ENCODE assay signal across 19 cellular contexts in the genomic region with DNA sequence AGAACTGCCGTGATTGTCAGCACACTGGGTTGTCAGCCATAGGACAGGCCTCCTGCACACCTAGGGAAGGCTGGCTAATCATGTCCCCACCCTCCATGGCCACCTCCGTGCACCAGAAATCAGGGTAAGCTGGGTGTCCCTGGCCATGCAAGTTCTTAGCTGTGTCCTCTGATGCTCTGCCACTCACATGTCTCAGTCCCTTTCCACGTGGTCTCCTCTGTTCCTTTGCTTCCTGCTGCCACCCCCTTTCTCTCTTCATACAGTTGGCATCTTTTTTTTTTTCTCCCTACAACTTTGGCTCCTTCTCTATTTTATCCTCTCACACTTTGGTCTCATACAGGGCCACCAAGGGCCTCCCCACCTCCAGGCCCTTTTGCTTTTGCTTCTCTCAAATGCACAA.
A peak's percentile ranks its signal among the peaks of the same experiment; 100 is the strongest.
DNase-seq lines count a peak whose midpoint lies in the region; ATAC-seq and TF ChIP-seq lines count a peak whose summit lies in the region.
"Had no signal": no experiment of that assay in that cellular context is flagged by ENCODE, and none has a peak within 500 bp of the region (broad histone marks: within the 10 kb centered on the region; RNA-seq: fewer than 3 reads in every experiment).

No MANE protein-coding gene starts in this region.

- H4K20me1 ChIP-seq in OCI-LY1 (ENCODE audit: insufficient read depth, low read length) = no peaks in the 10 kb centered on the region
- H4K20me1 ChIP-seq: BLaER1 had no signal

- H3K27me3 Mint-ChIP-seq in activated CD4-positive, alpha-beta T cell treated with anti-CD3 and anti-CD28 coated beads, Interleukin-2, amount 10 ng/mL, durations not matched to agents 24 days and 14 days = peaks cover 5% of the 10 kb centered on the region
- no peaks in the 10 kb centered on the region for H3K27me3 Mint-ChIP-seq in HFFc6 (ENCODE audit: insufficient read depth)
- H3K27me3 Mint-ChIP-seq: B cell had no signal

- no peak overlapping the region for H3K27ac Mint-ChIP-seq in activated CD4-positive, alpha-beta T cell treated with anti-CD3 and anti-CD28 coated beads, Interleukin-2, amount 10 ng/mL, durations not matched to agents 24 days and 14 days
- H3K27ac Mint-ChIP-seq in HFFc6 = peak overlapping the region; percentile 67
- no peak overlapping the region for H3K27ac Mint-ChIP-seq in stimulated activated effector memory CD8-positive, alpha-beta T cell treated with anti-CD3 and anti-CD28 coated beads, Interleukin-12 subunit alpha, Interleukin-12 subunit beta, amount 100 ng/mL, for 72 hours
- H3K27ac Mint-ChIP-seq: B cell; CD4-positive, CD25-positive, alpha-beta regulatory T cell; CD8-positive, alpha-beta T cell had no signal

- H3K27me3 ChIP-seq in OCI-LY1 (ENCODE audit: insufficient read depth, low read length) (no peaks in the 10 kb centered on the region), breast epithelium (no peaks in the 10 kb centered on the region)
- H3K27me3 ChIP-seq: BLaER1 had no signal

- no peak overlapping the region for H3K9ac ChIP-seq in OCI-LY1 (ENCODE audit: low read length)
- H3K9ac ChIP-seq: BLaER1 had no signal

- H3K4me1 ChIP-seq in OCI-LY1 (ENCODE audit: insufficient read depth, low read length, severe bottlenecking) = peaks cover 33% of the 10 kb centered on the region
- no peaks in the 10 kb centered on the region for H3K4me1 ChIP-seq in breast epithelium
- H3K4me1 ChIP-seq: Caco-2 had no signal

- H3K27ac ChIP-seq in OCI-LY1 (ENCODE audit: low read depth, low read length, poor library complexity, severe bottlenecking) (no peak overlapping the region), breast epithelium (peak overlapping the region in 1 of 2 donors; percentile 41)
- H3K27ac ChIP-seq: 22Rv1, BLaER1, C4-2B had no signal

- no peaks in the 10 kb centered on the region for H3F3A ChIP-seq in OCI-LY1 (ENCODE audit: insufficient read depth, low read length)

- TF ChIP-seq CTCF in HFFc6 (IDR thresholded peaks at IDR 0.05) = no peak
- TF ChIP-seq CTCF in OCI-LY1 (IDR thresholded peaks at IDR 0.05; ENCODE audit: low read length) = no peak
- TF ChIP-seq CTCF in breast epithelium (IDR thresholded peaks at IDR 0.05) = no peak

- ATAC-seq in stimulated activated effector memory CD8-positive, alpha-beta T cell treated with anti-CD3 and anti-CD28 coated beads, Interleukin-12 subunit alpha, Interleukin-12 subunit beta, amount 100 ng/mL, for 72 hours = peak; percentile 11
- ATAC-seq in stimulated activated naive CD8-positive, alpha-beta T cell treated with anti-CD3 and anti-CD28 coated beads, Interleukin-15, Interleukin-2, amounts not matched to agents 100 U/mL and 50 U/mL, for 24 hours = no peak
- no peak for ATAC-seq in HG03097 (IDR thresholded peaks at IDR 0.05; ENCODE audit: low FRiP score, unreplicated experiment)
- ATAC-seq: CD8-positive, alpha-beta T cell had no signal

- H2AFZ ChIP-seq in OCI-LY1 (ENCODE audit: low read length) = 0 out of 2 replicates have a peak overlapping the region, but pooled peaks have one; percentile 34

- H3K4me3 ChIP-seq in OCI-LY1 (ENCODE audit: low read depth, low read length, poor library complexity, severe bottlenecking) = no peak overlapping the region
- H3K4me3 ChIP-seq in breast epithelium = no peak overlapping the region
- H3K4me3 ChIP-seq: BLaER1, HAP-1 had no signal

- H3K36me3 ChIP-seq in OCI-LY1 (ENCODE audit: insufficient read depth, low read length) = peaks cover 5% of the 10 kb centered on the region; the same call in 1 of the 2 replicates
- no peaks in the 10 kb centered on the region for H3K36me3 ChIP-seq in breast epithelium
- H3K36me3 ChIP-seq: BLaER1, HAP-1 had no signal

- no peaks in the 10 kb centered on the region for H3K9me2 ChIP-seq in OCI-LY1 (ENCODE audit: low read depth, low read length)

- no peaks in the 10 kb centered on the region for H3K79me2 ChIP-seq in OCI-LY1 (ENCODE audit: insufficient read depth, low read length)

- no peak for TF ChIP-seq POLR2A in breast epithelium (IDR thresholded peaks at IDR 0.05)

- no peaks in the 10 kb centered on the region for H3K36me3 Mint-ChIP-seq in activated CD4-positive, alpha-beta T cell treated with anti-CD3 and anti-CD28 coated beads, Interleukin-2, amount 10 ng/mL, durations not matched to agents 24 days and 14 days (ENCODE audit: low read depth)
- peaks cover 22% of the 10 kb centered on the region for H3K36me3 Mint-ChIP-seq in HFFc6 (ENCODE audit: low read depth)
- H3K36me3 Mint-ChIP-seq in stimulated activated effector memory CD8-positive, alpha-beta T cell treated with anti-CD3 and anti-CD28 coated beads, Interleukin-12 subunit alpha, Interleukin-12 subunit beta, amount 100 ng/mL, for 72 hours = no peaks in the 10 kb centered on the region
- H3K36me3 Mint-ChIP-seq: CD4-positive, CD25-positive, alpha-beta regulatory T cell; CD8-positive, alpha-beta T cell had no signal

- intact Hi-C loops in activated CD4-positive, alpha-beta T cell treated with anti-CD3 and anti-CD28 coated beads, Interleukin-2, amount 10 ng/mL, durations not matched to agents 24 days and 14 days (cut with micrococcal nuclease) = no loop called here
- intact Hi-C loops in breast epithelium (cut with DNase I; ENCODE audit: low total_unique reads) = no loop called here

- H3K4me1 Mint-ChIP-seq in activated CD4-positive, alpha-beta T cell treated with anti-CD3 and anti-CD28 coated beads, Interleukin-2, amount 10 ng/mL, durations not matched to agents 24 days and 14 days = peaks cover 3% of the 10 kb centered on the region
- peaks cover 42% of the 10 kb centered on the region for H3K4me1 Mint-ChIP-seq in HFFc6 (ENCODE audit: low read depth)
- H3K4me1 Mint-ChIP-seq in stimulated activated effector memory CD8-positive, alpha-beta T cell treated with anti-CD3 and anti-CD28 coated beads, Interleukin-12 subunit alpha, Interleukin-12 subunit beta, amount 100 ng/mL, for 72 hours = no peaks in the 10 kb centered on the region

- H3K9me3 ChIP-seq in OCI-LY1 (ENCODE audit: low read length) (peaks cover 7% of the 10 kb centered on the region; the same call in 1 of the 2 replicates), breast epithelium (peaks cover 0 to 11% of the 10 kb centered on the region in 2 donors)
- H3K9me3 ChIP-seq: Caco-2 had no signal

- peak; percentile 20 for DNase-seq in activated CD4-positive, alpha-beta T cell treated with anti-CD3 and anti-CD28 coated beads, Interleukin-2, amount 10 ng/mL, durations not matched to agents 24 days and 14 days
- DNase-seq in activated CD4-positive, alpha-beta T cell treated with anti-CD3 and anti-CD28 coated beads, Interleukin-2, amount 50 U/mL, for 48 hours = no peak
- DNase-seq in HFFc6 = no peak
- no peak for DNase-seq in stimulated activated effector memory CD8-positive, alpha-beta T cell treated with anti-CD3 and anti-CD28 coated beads, Interleukin-12 subunit alpha, Interleukin-12 subunit beta, amount 100 ng/mL, for 72 hours (ENCODE audit: low spot score in 2 of 2)
- no peak for DNase-seq in stimulated activated naive CD8-positive, alpha-beta T cell treated with anti-CD3 and anti-CD28 coated beads, Interleukin-15, Interleukin-2, amounts not matched to agents 100 U/mL and 50 U/mL, for 24 hours
- no peak for DNase-seq in breast epithelium (ENCODE audit: low spot score in 2 of 2)
- DNase-seq: Caco-2; CD4-positive, CD25-positive, alpha-beta regulatory T cell; CD8-positive, alpha-beta T cell; DMS153; DND-41; GOT3 had no signal

- no peak overlapping the region for H3K4me2 ChIP-seq in OCI-LY1 (ENCODE audit: low read length)
- H3K4me2 ChIP-seq: BLaER1 had no signal

- H3K4me3 Mint-ChIP-seq in activated CD4-positive, alpha-beta T cell treated with anti-CD3 and anti-CD28 coated beads, Interleukin-2, amount 10 ng/mL, durations not matched to agents 24 days and 14 days = no peak overlapping the region
- no peak overlapping the region for H3K4me3 Mint-ChIP-seq in HFFc6
- H3K4me3 Mint-ChIP-seq in stimulated activated effector memory CD8-positive, alpha-beta T cell treated with anti-CD3 and anti-CD28 coated beads, Interleukin-12 subunit alpha, Interleukin-12 subunit beta, amount 100 ng/mL, for 72 hours = no peak overlapping the region
- H3K4me3 Mint-ChIP-seq: B cell; CD4-positive, CD25-positive, alpha-beta regulatory T cell; CD8-positive, alpha-beta T cell had no signal

- H3K9me3 Mint-ChIP-seq in activated CD4-positive, alpha-beta T cell treated with anti-CD3 and anti-CD28 coated beads, Interleukin-2, amount 10 ng/mL, durations not matched to agents 24 days and 14 days = no peaks in the 10 kb centered on the region
- H3K9me3 Mint-ChIP-seq in HFFc6 = peaks cover 11% of the 10 kb centered on the region
- H3K9me3 Mint-ChIP-seq in stimulated activated effector memory CD8-positive, alpha-beta T cell treated with anti-CD3 and anti-CD28 coated beads, Interleukin-12 subunit alpha, Interleukin-12 subunit beta, amount 100 ng/mL, for 72 hours = peaks cover 3% of the 10 kb centered on the region
- H3K9me3 Mint-ChIP-seq: CD8-positive, alpha-beta T cell had no signal
